9 cellular contexts compared by ENCODE assay signal in genomic region chrX:14497184-14497666, GRCh38. TPM values are rescaled to one million over a fixed set of nuclear protein-coding genes. Genes with fewer than 3 reads are reported as not detected.
DNase-seq lines count a peak whose midpoint lies in the region; ATAC-seq and TF ChIP-seq lines count a peak whose summit lies in the region.
"Had no signal": no experiment of that assay in that cellular context is flagged by ENCODE, and none has a peak within 500 bp of the region (broad histone marks: within the 10 kb centered on the region; RNA-seq: fewer than 3 reads in every experiment).

No MANE protein-coding gene starts in this region.

- no peaks in the 10 kb centered on the region for H3K36me3 ChIP-seq in upper lobe of left lung

- no peak for TF ChIP-seq EP300 in upper lobe of left lung (IDR thresholded peaks at IDR 0.05)

- H3K27me3 Mint-ChIP-seq in T-cell: peaks cover 0 to 3% of the 10 kb centered on the region in 2 donors
- H3K27me3 Mint-ChIP-seq in immature natural killer cell (ENCODE audit: low read depth in 3 of 3): peaks cover 0 to 1% (median 0%) of the 10 kb centered on the region in 3 donors

- TF ChIP-seq POLR2A in upper lobe of left lung (IDR thresholded peaks at IDR 0.05): no peak

- peaks cover 0 to 3% (median 0%) of the 10 kb centered on the region in 4 donors for H3K4me1 ChIP-seq in upper lobe of left lung

- no peak for TF ChIP-seq CTCF in upper lobe of left lung (IDR thresholded peaks at IDR 0.05)

- H3K36me3 Mint-ChIP-seq in T-cell (no peaks in the 10 kb centered on the region), immature natural killer cell (no peaks in the 10 kb centered on the region)

- POLR2A ChIA-PET in T-cell (lab: Charles Lee) (interaction anchor here (0.5 to 0.6 kb wide), 2 partner anchors 364 to 1343 kb away, joined by 3 read pairs; no protein-coding TSS in a partner anchor), HEK293T (lab: Yijun Ruan, JAX) (no interaction called here)

- no peaks in the 10 kb centered on the region for H3K9me3 ChIP-seq in upper lobe of left lung

- DNase-seq in stimulated activated CD4-positive, alpha-beta T cell treated with anti-CD3 and anti-CD28 coated beads, Interleukin-4, amount 100 ng/mL, for 48 hours (ENCODE audit: low read depth in 2 of 2): peak; percentile 0 to 1
- DNase-seq in stimulated activated CD4-positive, alpha-beta T cell treated with anti-CD3 and anti-CD28 coated beads, Interleukin-1b, Interleukin-23, amount 100 ng/mL, for 48 hours: no peak
- DNase-seq in T-cell (no peak), immature natural killer cell (peak; percentile 6 to 32 (median 26)), upper lobe of left lung (peak in 1 of 2 donors; percentile 21), HEK293T (ENCODE audit: extremely low spot score) (no peak)

- CTCF ChIA-PET in T-cell (lab: Charles Lee): no interaction called here
- CTCF ChIA-PET in HEK293T (lab: Yijun Ruan, JAX): no interaction called here

- WGBS in upper lobe of left lung, 2 donors: 1 to 6% methylated on average over 4 of the region's 4 CpGs

- peak overlapping the region; percentile 93 for H3K27ac Mint-ChIP-seq in T-cell
- peak overlapping the region; percentile 80 to 92 (median 90) for H3K27ac Mint-ChIP-seq in immature natural killer cell

- H3K4me1 Mint-ChIP-seq in T-cell: peaks cover 20 to 27% (median 24%) of the 10 kb centered on the region in 3 donors
- H3K4me1 Mint-ChIP-seq in immature natural killer cell: peaks cover 21 to 25% of the 10 kb centered on the region in 2 donors

- peak overlapping the region in 3 of 4 donors; percentile 4 to 34 (median 34) for H3K4me3 ChIP-seq in upper lobe of left lung

- H3K4me3 Mint-ChIP-seq in T-cell: peak overlapping the region; percentile 71 to 82 (median 82)
- peak overlapping the region; percentile 68 to 91 (median 79) for H3K4me3 Mint-ChIP-seq in immature natural killer cell

- H3K9me3 Mint-ChIP-seq in T-cell (no peaks in the 10 kb centered on the region), immature natural killer cell (no peaks in the 10 kb centered on the region)

- H3K27ac ChIP-seq in upper lobe of left lung: peak overlapping the region in 3 of 4 donors; percentile 60 to 69 (median 63)

- peak; percentile 54 for ATAC-seq in HG02870 (IDR thresholded peaks at IDR 0.05; ENCODE audit: unreplicated experiment)
- ATAC-seq in T-cell (replicated peaks in 1 of 4): peak; percentile 31 to 62 (median 56)
- ATAC-seq in upper lobe of left lung (ENCODE audit: low FRiP score in 2 of 2): peak in 1 of 2 donors; percentile 42
- ATAC-seq in HG03469 (IDR thresholded peaks at IDR 0.05; ENCODE audit: unreplicated experiment): no peak

- no peaks in the 10 kb centered on the region for H3K27me3 ChIP-seq in upper lobe of left lung

TF ChIP-seq in HEK293T, 16 proteins besides CTCF, POLR2A, EP300 and RAD21:
- TF ChIP-seq L3MBTL2 (conservative IDR thresholded peaks at IDR 0.05): no peak
- TF ChIP-seq ZNF384 (IDR thresholded peaks at IDR 0.05): no peak
- no peak for TF ChIP-seq SUZ12 (IDR thresholded peaks at IDR 0.05)
- no peak for TF ChIP-seq CTBP1 (IDR thresholded peaks at IDR 0.05; ENCODE audit: borderline replicate concordance)
- no peak for TF ChIP-seq PKNOX1 (IDR thresholded peaks at IDR 0.05)
- TF ChIP-seq BHLHE40 (IDR thresholded peaks at IDR 0.05; ENCODE audit: borderline replicate concordance): no peak
- TF ChIP-seq LEF1 (IDR thresholded peaks at IDR 0.05; ENCODE audit: borderline replicate concordance): no peak
- no peak for TF ChIP-seq FOXM1 (IDR thresholded peaks at IDR 0.05; ENCODE audit: borderline replicate concordance)
- TF ChIP-seq FOXA1 (IDR thresholded peaks at IDR 0.05): no peak
- TF ChIP-seq SP1 (IDR thresholded peaks at IDR 0.05): no peak
- no peak for TF ChIP-seq FOXK2 (IDR thresholded peaks at IDR 0.05)
- no peak for TF ChIP-seq ARNT (IDR thresholded peaks at IDR 0.05)
- no peak for TF ChIP-seq TARDBP (IDR thresholded peaks at IDR 0.05)
- TF ChIP-seq NFRKB (IDR thresholded peaks at IDR 0.05): no peak
- no peak for TF ChIP-seq ELF4 (IDR thresholded peaks at IDR 0.05)
- no peak for TF ChIP-seq HDGF (IDR thresholded peaks at IDR 0.05; ENCODE audit: borderline replicate concordance)

RNA-seq across cellular contexts. Expression of gene GLRA2, which starts 32.1 kb away (rescaled TPM):
- total RNA-seq in T-cell (not detected), upper lobe of left lung (not detected)
- polyA plus RNA-seq in immature natural killer cell: not detected
- total RNA-seq: subcutaneous adipose tissue had no signal

Comparison
In these comparisons a context has a peak if more than half of its experiments do, and no peak if none do; other contexts are left out.
1. DNase-seq: peak in stimulated activated CD4-positive, alpha-beta T cell treated with anti-CD3 and anti-CD28 coated beads, Interleukin-4, amount 100 ng/mL, for 48 hours (2 of 2) and immature natural killer cell (3 of 3); none in stimulated activated CD4-positive, alpha-beta T cell treated with anti-CD3 and anti-CD28 coated beads, Interleukin-1b, Interleukin-23, amount 100 ng/mL, for 48 hours (single experiment), T-cell (0 of 34) and HEK293T (single experiment).